ENCODE assay signal across 8 cellular contexts in the genomic region with DNA sequence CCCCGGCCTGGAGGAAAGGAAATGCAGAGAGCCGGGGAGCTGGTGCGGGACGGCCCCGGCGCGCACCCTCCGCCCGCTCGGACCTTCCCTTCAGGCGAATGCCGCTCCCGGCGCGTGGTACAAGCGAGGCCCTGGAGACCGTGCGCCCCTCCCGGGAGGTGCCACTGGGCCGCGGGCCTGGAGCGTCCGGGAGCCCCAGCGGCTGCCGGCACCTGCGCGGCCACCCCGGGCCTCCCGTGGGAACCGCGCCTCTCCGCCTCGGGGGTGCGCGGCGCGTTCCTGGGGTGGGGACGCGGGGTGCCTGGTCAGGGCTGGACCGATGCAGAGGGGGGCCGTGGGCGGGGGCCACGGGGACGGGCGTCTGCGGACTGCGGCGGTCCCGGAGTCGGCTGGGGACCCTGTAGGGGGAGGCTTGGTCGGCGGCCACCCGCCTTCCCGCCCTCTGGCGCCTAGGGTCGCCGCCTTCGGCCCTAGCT. TPM values are rescaled to one million over a fixed set of nuclear protein-coding genes. Genes with fewer than 3 reads are reported as not detected.
DNase-seq lines count a peak whose midpoint lies in the region; ATAC-seq and TF ChIP-seq lines count a peak whose summit lies in the region.

No MANE protein-coding gene starts in this region.

- H3K36me3 ChIP-seq in right atrium auricular region (no peaks in the 10 kb centered on the region), skeletal muscle tissue (ENCODE audit: control insufficient read depth in 3 of 3, insufficient read depth in 3 of 3, low read length in 3 of 3) (no peaks in the 10 kb centered on the region)

- TF ChIP-seq CTCF in GM12865 (IDR thresholded peaks at IDR 0.05; ENCODE audit: insufficient read depth, low read depth, low read length, missing control alignments): no peak
- no peak for TF ChIP-seq CTCF in right atrium auricular region (IDR thresholded peaks at IDR 0.05)

- H3K4me3 ChIP-seq in GM12865 (ENCODE audit: low read depth, low read length) (peak overlapping the region; percentile 3; the same call in 1 of the 2 replicates), right atrium auricular region (peak overlapping the region; percentile 47 to 55), skeletal muscle tissue (ENCODE audit: low read length in 3 of 3) (peak overlapping the region; percentile 35 to 49 (median 41))

- ATAC-seq in T-helper 17 cell: peak; percentile 24

- no peak overlapping the region for H3K27ac Mint-ChIP-seq in T-helper 17 cell

- H3K36me3 Mint-ChIP-seq in T-helper 17 cell (ENCODE audit: low read depth): peaks cover 13% of the 10 kb centered on the region

- peaks cover 0 to 50% of the 10 kb centered on the region in 2 donors for H3K4me1 ChIP-seq in right atrium auricular region
- H3K4me1 ChIP-seq in skeletal muscle tissue (ENCODE audit: control insufficient read depth in 3 of 3, insufficient read depth in 3 of 3, low read length in 3 of 3): peaks cover 8 to 34% (median 16%) of the 10 kb centered on the region in 3 donors

- H3K27ac ChIP-seq in right atrium auricular region (peak overlapping the region; percentile 16 to 23), skeletal muscle tissue (ENCODE audit: low read depth, low read length) (no peak overlapping the region)

- DNase-seq in GM12865 (ENCODE audit: low read depth) (no peak), T-helper 17 cell (no peak), right atrium auricular region (ENCODE audit: low spot score) (no peak), cerebellar cortex (ENCODE audit: low spot score) (no peak), HUDEP-2 (lab: John Stamatoyannopoulos, UW; ENCODE audit: unreplicated experiment in 76 of 76) (no peak), KBM-7 (no peak), cerebellar nuclear complex (lab: John Stamatoyannopoulos, UW) (no peak)

- H3K4me3 Mint-ChIP-seq in T-helper 17 cell: peak overlapping the region; percentile 72

- H3K27me3 ChIP-seq in right atrium auricular region: peaks cover 0 to 8% of the 10 kb centered on the region in 2 donors
- H3K27me3 ChIP-seq in skeletal muscle tissue (ENCODE audit: control insufficient read depth in 3 of 3, insufficient read depth in 3 of 3, low read length in 3 of 3): peaks cover 32 to 69% (median 52%) of the 10 kb centered on the region in 3 donors

- no peaks in the 10 kb centered on the region for H3K9me3 ChIP-seq in T-helper 17 cell (ENCODE audit: control insufficient read depth, low read length, poor library complexity, severe bottlenecking)
- no peaks in the 10 kb centered on the region for H3K9me3 ChIP-seq in right atrium auricular region
- no peaks in the 10 kb centered on the region for H3K9me3 ChIP-seq in skeletal muscle tissue (ENCODE audit: control insufficient read depth in 3 of 3, low read length in 3 of 3)

- peaks cover 83% of the 10 kb centered on the region for H3K27me3 Mint-ChIP-seq in T-helper 17 cell

- H3K9ac ChIP-seq in skeletal muscle tissue (ENCODE audit: low read depth in 1 of 3, low read length in 3 of 3): peak overlapping the region in 2 of 3 donors; percentile 23 to 54

- H3K4me1 Mint-ChIP-seq in T-helper 17 cell: peaks cover 20% of the 10 kb centered on the region

- in situ Hi-C loops in KBM-7 (cut with MboI; ENCODE audit: low pct_unique_long_range_greater_than_20kb, low sequenced_read_pairs): no loop called here

RNA-seq across cellular contexts. Expression of a gene that starts 0.5 kb away (rescaled TPM):
- total RNA-seq in T-helper 17 cell (not detected), right atrium auricular region (1 to 10 TPM; 5.1 to 6.7 TPM), skeletal muscle tissue (1.6 TPM)
